ENCODE assay signal across 1 cellular context in the genomic region with DNA sequence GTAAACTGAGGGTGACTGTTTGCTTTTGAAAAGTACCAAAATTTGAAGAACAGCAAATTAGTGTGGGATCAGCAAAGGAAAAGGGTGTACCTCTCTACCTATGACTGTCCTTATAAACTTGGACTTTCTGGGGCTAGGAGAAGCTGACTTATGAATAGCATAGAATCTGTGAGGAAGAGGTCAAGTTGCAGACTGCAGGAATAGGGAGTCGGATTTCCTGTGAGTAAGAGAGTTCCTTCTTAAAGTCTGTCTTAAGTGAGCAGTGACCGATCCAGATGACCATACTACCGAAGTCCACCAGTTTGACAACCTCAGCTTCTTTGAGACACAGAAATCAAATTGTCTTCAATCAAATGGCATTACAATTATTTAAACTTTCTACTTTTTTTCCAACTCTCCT.
TF ChIP-seq lines count a peak whose summit lies in the region.

No MANE protein-coding gene starts in this region.

TF ChIP-seq in GM23338, 12 proteins besides CTCF, POLR2A, EP300 and RAD21 (continued from another document):
- no peak for TF ChIP-seq ZNF331 (CRISPR knock-in tag; IDR thresholded peaks at IDR 0.05; ENCODE audit: low read depth)
